In genomic region chr15:92900712-92901052, GRCh38 we compare ENCODE assay signal across 8 cellular contexts. TPM values are rescaled to one million over a fixed set of nuclear protein-coding genes. Genes with fewer than 3 reads are reported as not detected.
DNase-seq lines count a peak whose midpoint lies in the region; ATAC-seq and TF ChIP-seq lines count a peak whose summit lies in the region.

No MANE protein-coding gene starts in this region.

- TF ChIP-seq CTCF in astrocyte of the cerebellum (IDR thresholded peaks at IDR 0.05; ENCODE audit: low read depth, low read length, missing control alignments), result no peak
- TF ChIP-seq CTCF in right lobe of liver (IDR thresholded peaks at IDR 0.05), result no peak
- TF ChIP-seq CTCF in type B pancreatic cell (conservative IDR thresholded peaks at IDR 0.05), result no peak

- no peaks in the 10 kb centered on the region for H3K9me3 ChIP-seq in right lobe of liver

- no peaks in the 10 kb centered on the region for H3K27me3 Mint-ChIP-seq in activated naive CD4-positive, alpha-beta T cell treated with anti-CD3 and anti-CD28 coated beads, Interleukin-2, amount 50 U/mL, for 24 hours
- peaks cover 7% of the 10 kb centered on the region for H3K27me3 Mint-ChIP-seq in type B pancreatic cell

- peak overlapping the region; percentile 98 to 99 (median 99) for H3K27ac ChIP-seq in right lobe of liver

- no peak for ATAC-seq in right lobe of liver
- no peak for ATAC-seq in GM21515 (IDR thresholded peaks at IDR 0.05; ENCODE audit: unreplicated experiment)

- H3K36me3 Mint-ChIP-seq in activated naive CD4-positive, alpha-beta T cell treated with anti-CD3 and anti-CD28 coated beads, Interleukin-2, amount 50 U/mL, for 24 hours, result peaks cover 54% of the 10 kb centered on the region
- H3K36me3 Mint-ChIP-seq in type B pancreatic cell, result peaks cover 56% of the 10 kb centered on the region

- H3K27ac Mint-ChIP-seq in activated naive CD4-positive, alpha-beta T cell treated with anti-CD3 and anti-CD28 coated beads, Interleukin-2, amount 50 U/mL, for 24 hours, result peak overlapping the region; percentile 99
- H3K27ac Mint-ChIP-seq in type B pancreatic cell, result peak overlapping the region; percentile 100

- peaks cover 0 to 26% (median 0%) of the 10 kb centered on the region in 4 donors for H3K4me1 ChIP-seq in right lobe of liver

- no peaks in the 10 kb centered on the region for H3K27me3 ChIP-seq in right lobe of liver

- H3K4me1 Mint-ChIP-seq in activated naive CD4-positive, alpha-beta T cell treated with anti-CD3 and anti-CD28 coated beads, Interleukin-2, amount 50 U/mL, for 24 hours, result peaks cover 61% of the 10 kb centered on the region
- H3K4me1 Mint-ChIP-seq in type B pancreatic cell (ENCODE audit: unreplicated experiment), result peaks cover 23% of the 10 kb centered on the region

- WGBS in right lobe of liver (ENCODE audit: insufficient coverage, low coverage, low lambda C conversion rate, missing lambda C conversion rate), result under 1% methylated on average over 6 of the region's 6 CpGs

- H3K9me3 Mint-ChIP-seq in activated naive CD4-positive, alpha-beta T cell treated with anti-CD3 and anti-CD28 coated beads, Interleukin-2, amount 50 U/mL, for 24 hours, result peaks cover 9% of the 10 kb centered on the region
- H3K9me3 Mint-ChIP-seq in type B pancreatic cell, result no peaks in the 10 kb centered on the region

- intact Hi-C loops in right lobe of liver (cut with DNase I), result loop anchor here in 1 of 2 donors (5.0 kb wide), 1 partner anchor 93 kb away; no protein-coding TSS in a partner anchor

- H3K4me3 ChIP-seq in astrocyte of the cerebellum (ENCODE audit: low read depth, low read length) (peak overlapping the region; percentile 74), right lobe of liver (peak overlapping the region; percentile 52 to 64 (median 63))

- DNase-seq in activated naive CD4-positive, alpha-beta T cell treated with anti-CD3 and anti-CD28 coated beads, Interleukin-2, amount 50 U/mL, for 16 hours, result no peak
- DNase-seq in astrocyte of the cerebellum (ENCODE audit: low read depth), result no peak
- DNase-seq in right lobe of liver, result no peak
- DNase-seq in type B pancreatic cell (ENCODE audit: extremely low spot score, unreplicated experiment), result no peak
- no peak for DNase-seq in cerebellar nuclear complex (lab: John Stamatoyannopoulos, UW)
- DNase-seq in superior temporal gyrus (ENCODE audit: extremely low spot score), result no peak

- peak overlapping the region; percentile 95 for H3K4me3 Mint-ChIP-seq in activated naive CD4-positive, alpha-beta T cell treated with anti-CD3 and anti-CD28 coated beads, Interleukin-2, amount 50 U/mL, for 24 hours
- peak overlapping the region; percentile 97 for H3K4me3 Mint-ChIP-seq in type B pancreatic cell

- peaks cover 0 to 11% (median 7%) of the 10 kb centered on the region in 4 donors for H3K36me3 ChIP-seq in right lobe of liver

- TF ChIP-seq POLR2A in right lobe of liver (IDR thresholded peaks at IDR 0.05), result no peak

- in situ Hi-C loops in astrocyte of the cerebellum (cut with HindIII; ENCODE audit: low sequenced_read_pairs), result no loop called here

RNA-seq across cellular contexts. Expression of gene CHD2, which starts 0.6 kb away (rescaled TPM):
- total RNA-seq in right lobe of liver (10 to 100 TPM; 41.4 to 65.0 (median 56.6) TPM), type B pancreatic cell (ENCODE audit: low replicate concordance) (123 and 135 TPM in 2 replicates)
